Comparison of ENCODE assay signal across 9 cellular contexts in genomic region chr19:8252922-8253589, GRCh38. TPM values are rescaled to one million over a fixed set of nuclear protein-coding genes. Genes with fewer than 3 reads are reported as not detected.
DNase-seq lines count a peak whose midpoint lies in the region; ATAC-seq, FAIRE-seq and TF ChIP-seq lines count a peak whose summit lies in the region.
"Had no signal": no experiment of that assay in that cellular context is flagged by ENCODE, and none has a peak within 500 bp of the region (broad histone marks: within the 10 kb centered on the region; RNA-seq: fewer than 3 reads in every experiment).

No MANE protein-coding gene starts in this region.

- H3K9me3 ChIP-seq in hepatocyte (ENCODE audit: low read depth): no peaks in the 10 kb centered on the region
- H3K9me3 ChIP-seq in small intestine (ENCODE audit: control insufficient read depth, low read depth): no peaks in the 10 kb centered on the region

- TF ChIP-seq CTCF in astrocyte of the cerebellum (IDR thresholded peaks at IDR 0.05; ENCODE audit: low read depth, low read length, missing control alignments) (peak; percentile 91), hepatocyte (IDR thresholded peaks at IDR 0.05; ENCODE audit: poor library complexity) (peak; percentile 88)

- H3K27ac ChIP-seq in hepatocyte (no peak overlapping the region), small intestine (ENCODE audit: low read depth in 1 of 2, low read length in 1 of 2) (no peak overlapping the region)
- H3K27ac ChIP-seq: skin epidermis had no signal

- no peaks in the 10 kb centered on the region for H3K9me2 ChIP-seq in hepatocyte (replicated peaks; ENCODE audit: insufficient read depth)

- in situ Hi-C loops in astrocyte of the cerebellum (cut with HindIII; ENCODE audit: low sequenced_read_pairs): no loop called here

- H3K4me3 ChIP-seq in astrocyte of the cerebellum (ENCODE audit: low read depth, low read length) (no peak overlapping the region), hepatocyte (no peak overlapping the region), small intestine (ENCODE audit: low read depth in 1 of 2, low read length in 2 of 2) (no peak overlapping the region)
- H3K4me3 ChIP-seq: skin epidermis had no signal

- no peak for ATAC-seq in HG03460 (IDR thresholded peaks at IDR 0.05; ENCODE audit: unreplicated experiment)

- no peaks in the 10 kb centered on the region for H3K79me2 ChIP-seq in hepatocyte

- no peaks in the 10 kb centered on the region for H3K27me3 ChIP-seq in hepatocyte
- H3K27me3 ChIP-seq in small intestine (ENCODE audit: control insufficient read depth in 2 of 2, insufficient read depth in 2 of 2, low read length in 2 of 2): no peaks in the 10 kb centered on the region

- H3K36me3 ChIP-seq in hepatocyte (replicated peaks; ENCODE audit: insufficient read depth, low read depth) (no peaks in the 10 kb centered on the region), small intestine (ENCODE audit: control insufficient read depth in 2 of 2, insufficient read depth in 2 of 2, low read length in 2 of 2) (peaks cover 0 to 4% of the 10 kb centered on the region in 2 donors)

- FAIRE-seq in TTC549 (lab: Jason Lieb, UNC) (peak; percentile 7), small intestine (lab: Jason Lieb, UNC) (no peak)

- H4K20me1 ChIP-seq in hepatocyte (ENCODE audit: insufficient read depth, poor library complexity, severe bottlenecking): no peaks in the 10 kb centered on the region

- no peak overlapping the region for H2AFZ ChIP-seq in hepatocyte

- no peak overlapping the region for H3K4me2 ChIP-seq in hepatocyte

- no peaks in the 10 kb centered on the region for H3K4me1 ChIP-seq in hepatocyte (ENCODE audit: insufficient read depth)
- H3K4me1 ChIP-seq in small intestine (ENCODE audit: control insufficient read depth in 2 of 2, insufficient read depth in 1 of 2, low read depth in 1 of 2, low read length in 1 of 2): no peaks in the 10 kb centered on the region

- WGBS in hepatocyte (ENCODE audit: low lambda C conversion rate, missing lambda C conversion rate): 29% methylated on average over 12 of the region's 13 CpGs
- WGBS in small intestine, 3 donors: 26 to 28% (median 26%) methylated on average over 13 of the region's 13 CpGs

- DNase-seq in NCI-H2081 (lab: John Stamatoyannopoulos, UW) (peak; percentile 69 to 77), NCI-H2081 treated with DMSO at 0.1 percent for 48 hours (lab: John Stamatoyannopoulos, UW) (no peak), NCI-H2107 (lab: John Stamatoyannopoulos, UW) (peak; percentile 72), astrocyte of the cerebellum (ENCODE audit: low read depth) (peak; percentile 50), hepatocyte (ENCODE audit: low spot score) (peak; percentile 87), small intestine (peak; percentile 70)

RNA-seq across cellular contexts. Expression of gene CERS4, which starts 43.9 kb away (rescaled TPM):
- 79.6 and 82.6 TPM in 2 replicates for total RNA-seq in hepatocyte
- polyA plus RNA-seq in hepatocyte (69.2 and 86.0 TPM in 2 replicates), small intestine (10 to 100 TPM in 1 of 3 donors, 1 to 10 TPM in 1, under 1 TPM in 1; 0.89 to 12.1 (median 7.0) TPM)

RNA-seq across cellular contexts. Expression of gene CD320, which starts 55.1 kb away (rescaled TPM):
- total RNA-seq in hepatocyte: 44.5 and 53.8 TPM in 2 replicates
- 77.5 and 91.4 TPM in 2 replicates for polyA plus RNA-seq in hepatocyte
- 10 to 100 TPM in 2 of 3 donors, 1 to 10 TPM in 1; 9.8 to 64.7 (median 11.9) TPM for polyA plus RNA-seq in small intestine
